Comparison of ENCODE assay signal across 2 cellular contexts in the genomic region with DNA sequence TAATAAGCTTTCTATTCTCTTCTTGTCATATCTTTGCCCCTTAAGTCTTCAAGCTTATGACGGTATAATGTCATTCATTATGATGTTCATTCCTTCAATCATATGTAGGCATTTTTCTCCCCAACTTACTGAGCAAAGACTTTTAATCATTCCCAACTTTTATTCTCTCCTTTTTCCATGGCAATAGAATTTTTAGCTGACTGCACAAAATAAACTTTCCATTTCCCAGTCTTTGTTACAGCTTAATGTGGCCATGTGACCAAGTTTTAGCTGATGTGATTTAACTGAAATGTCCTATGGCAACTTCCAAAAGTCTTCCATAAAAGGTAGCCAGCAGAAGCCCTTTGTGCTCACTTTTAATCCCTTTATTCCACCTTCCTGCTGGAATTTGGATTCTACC.
A peak's percentile ranks its signal among the peaks of the same experiment; 100 is the strongest.
TF ChIP-seq lines count a peak whose summit lies in the region.

No MANE protein-coding gene starts in this region.

TF ChIP-seq in HepG2, 621 proteins besides CTCF, POLR2A, EP300 and RAD21 (continued from another document):
- TF ChIP-seq RFX5 (IDR thresholded peaks at IDR 0.05; ENCODE audit: low read depth, low read length) (no peak), MAFF (IDR thresholded peaks at IDR 0.05; ENCODE audit: low read depth, low read length) (peak; percentile 71)

TF ChIP-seq in K562, 482 proteins besides CTCF, POLR2A, EP300 and RAD21 (continued from another document):
- TF ChIP-seq NR3C1 (CRISPR knock-in tag; IDR thresholded peaks at IDR 0.05), result no peak
